In the genomic region with DNA sequence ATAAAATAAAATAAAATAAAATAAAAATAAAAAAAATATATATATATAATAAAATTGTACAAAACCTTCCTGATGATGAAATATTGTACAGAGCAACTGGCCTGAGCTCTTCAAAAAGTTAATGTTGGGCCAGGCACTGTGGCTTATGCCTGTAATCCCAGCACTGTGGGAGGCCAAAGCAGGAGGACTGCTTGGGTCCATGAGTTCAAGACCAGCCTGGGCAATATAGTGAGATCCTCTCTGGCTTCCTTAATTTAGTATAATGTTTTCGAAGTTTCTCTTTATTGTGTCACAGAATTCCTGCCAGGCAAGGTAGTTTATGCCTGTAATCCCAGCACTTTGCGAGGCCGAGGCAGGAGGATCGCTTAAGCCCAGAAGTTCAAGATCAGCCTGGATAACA, we compare ENCODE assay signal across 28 cellular contexts.
"Had no signal": no experiment of that assay in that cellular context is flagged by ENCODE, and none has a peak within 500 bp of the region (broad histone marks: within the 10 kb centered on the region; RNA-seq: fewer than 3 reads in every experiment).

No MANE protein-coding gene starts in this region.

- H3K27me3 ChIP-seq: colonic mucosa, gastrocnemius medialis, left lung had no signal

- ATAC-seq: effector memory CD8-positive, alpha-beta T cell; esophagus mucosa; gastrocnemius medialis; heart right ventricle; left cardiac atrium; left lung; left ventricle myocardium superior; lower lobe of right lung; mucosa of descending colon had no signal

- DNase-seq: colonic mucosa; cortex of kidney; effector CD8-positive, alpha-beta T cell; effector memory CD8-positive, alpha-beta T cell; endodermal cell; erythroblast; esophagus squamous epithelium; foreskin fibroblast; foreskin melanocyte; gastrocnemius medialis; glutamatergic neuron; head of caudate nucleus; heart right ventricle; hippocampal formation; left cardiac atrium; left lung; left ventricle myocardium superior; lower lobe of right lung; mesenchymal stem cell; mucosa of descending colon; naive B cell had no signal

- H3K4me1 ChIP-seq: colonic mucosa, gastrocnemius medialis, heart right ventricle, left lung, lower lobe of right lung had no signal

- H3K9me3 Mint-ChIP-seq: dendritic cell treated with granulocyte-macrophage colony-stimulating factor and Interleukin-4, amounts not matched to agents 40 ng/mL and 50 ng/mL, for 4 days; effector memory CD8-positive, alpha-beta T cell; endodermal cell; mesothelial cell of epicardium; naive B cell had no signal

- H3K4me3 ChIP-seq: colonic mucosa, esophagus squamous epithelium, gastrocnemius medialis, heart right ventricle, left lung, lower lobe of right lung, mucosa of descending colon had no signal

- H3K4me1 Mint-ChIP-seq: naive B cell had no signal

- H3K4me3 Mint-ChIP-seq: dendritic cell treated with granulocyte-macrophage colony-stimulating factor and Interleukin-4, amounts not matched to agents 40 ng/mL and 50 ng/mL, for 4 days; effector memory CD8-positive, alpha-beta T cell; endodermal cell; mesothelial cell of epicardium; naive B cell had no signal

- H3K27ac Mint-ChIP-seq: dendritic cell treated with granulocyte-macrophage colony-stimulating factor and Interleukin-4, amounts not matched to agents 40 ng/mL and 50 ng/mL, for 4 days; effector memory CD8-positive, alpha-beta T cell; endodermal cell; mesothelial cell of epicardium; naive B cell had no signal

- H3K27ac ChIP-seq: colonic mucosa, epithelial cell of prostate, esophagus squamous epithelium, gastrocnemius medialis, heart right ventricle, left lung, lower lobe of right lung had no signal

- H3K36me3 ChIP-seq: colonic mucosa, esophagus squamous epithelium, gastrocnemius medialis, heart right ventricle, left lung, lower lobe of right lung had no signal

- H3K9me3 ChIP-seq: colonic mucosa, esophagus squamous epithelium, gastrocnemius medialis, heart right ventricle, left lung, lower lobe of right lung, mucosa of descending colon had no signal

- FAIRE-seq: endometrium, islet of Langerhans, keratinocyte had no signal

- H3K36me3 Mint-ChIP-seq: mesothelial cell of epicardium, naive B cell had no signal
